ENCODE assay signal across 31 cellular contexts in genomic region chr22:20995329-20996030, GRCh38. TPM values are rescaled to one million over a fixed set of nuclear protein-coding genes. Genes with fewer than 3 reads are reported as not detected.
"Had no signal": no experiment of that assay in that cellular context is flagged by ENCODE, and none has a peak within 500 bp of the region (broad histone marks: within the 10 kb centered on the region; RNA-seq: fewer than 3 reads in every experiment).

No MANE protein-coding gene starts in this region.

- H3K27ac ChIP-seq: breast epithelium, esophagus squamous epithelium, right atrium auricular region, spleen, thoracic aorta, VCaP had no signal

- H3K4me3 Mint-ChIP-seq: activated CD4-positive, alpha-beta T cell treated with anti-CD3 and anti-CD28 coated beads, Interleukin-2, amount 10 ng/mL, durations not matched to agents 7 days and 5 days; activated CD8-positive, alpha-beta T cell treated with anti-CD3 and anti-CD28 coated beads for 36 hours; activated naive CD4-positive, alpha-beta T cell treated with anti-CD3 and anti-CD28 coated beads, Interleukin-2, amount 50 U/mL, for 24 hours; activated T-helper 1 cell treated with anti-CD3 and anti-CD28 coated beads, Interleukin-12 subunit alpha, Interleukin-12 subunit beta, Interleukin-2, Interleukin-4 antibody, amounts not matched to agents 30 ng/mL and 10 ng/mL and 1 ng/mL, durations not matched to agents 14 hours and 24 hours and 36 hours; dendritic cell treated with granulocyte-macrophage colony-stimulating factor and Interleukin-4, amounts not matched to agents 40 ng/mL and 50 ng/mL, for 4 days; stimulated activated naive CD8-positive, alpha-beta T cell treated with anti-CD3 and anti-CD28 coated beads, Interleukin-15, Interleukin-2, amounts not matched to agents 100 ng/mL and 50 ng/mL, for 24 hours; T-helper 1 cell treated with Interleukin-12 subunit alpha and Interleukin-12 subunit beta and Interleukin-4 antibody, amounts not matched to agents 30 μg/mL and 1 μg/mL, for 36 hours had no signal

- DNase-seq: activated CD4-positive, alpha-beta T cell treated with anti-CD3 and anti-CD28 coated beads, Interleukin-2, amount 10 ng/mL, durations not matched to agents 7 days and 5 days; activated CD8-positive, alpha-beta T cell treated with anti-CD3 and anti-CD28 coated beads for 36 hours; activated effector memory CD4-positive, alpha-beta T cell treated with anti-CD3 and anti-CD28 coated beads, Interleukin-2, amount 50 U/mL, for 16 hours; central memory CD4-positive, alpha-beta T cell; effector CD4-positive, alpha-beta T cell; esophagus squamous epithelium; foreskin melanocyte; glutamatergic neuron; left colon; mammary epithelial cell; occipital lobe; SK-N-SH; spleen; stimulated activated CD4-positive, alpha-beta T cell treated with anti-CD3 and anti-CD28 coated beads, Interleukin-2, amount 100 ng/mL, for 48 hours; SW 1271; T-helper 9 cell; trophoblast cell had no signal

- H3K4me1 Mint-ChIP-seq: nephron had no signal

- H3K4me3 ChIP-seq: breast epithelium, esophagus squamous epithelium, right atrium auricular region, spleen, thoracic aorta had no signal

- ATAC-seq: activated CD8-positive, alpha-beta T cell treated with anti-CD3 and anti-CD28 coated beads for 36 hours; left colon had no signal

- H3K27me3 ChIP-seq: breast epithelium, esophagus squamous epithelium, right atrium auricular region, spleen had no signal

- H3K36me3 ChIP-seq: breast epithelium had no signal

- H3K9ac ChIP-seq: SK-N-SH had no signal

- FAIRE-seq: keratinocyte, TTC549, urothelium cell line had no signal

- H3K9me3 Mint-ChIP-seq: activated CD4-positive, alpha-beta T cell treated with anti-CD3 and anti-CD28 coated beads, Interleukin-2, amount 10 ng/mL, durations not matched to agents 7 days and 5 days; activated CD8-positive, alpha-beta T cell treated with anti-CD3 and anti-CD28 coated beads for 36 hours; activated naive CD4-positive, alpha-beta T cell treated with anti-CD3 and anti-CD28 coated beads, Interleukin-2, amount 50 U/mL, for 24 hours; activated T-helper 1 cell treated with anti-CD3 and anti-CD28 coated beads, Interleukin-12 subunit alpha, Interleukin-12 subunit beta, Interleukin-2, Interleukin-4 antibody, amounts not matched to agents 30 ng/mL and 10 ng/mL and 1 ng/mL, durations not matched to agents 14 hours and 24 hours and 36 hours; dendritic cell treated with granulocyte-macrophage colony-stimulating factor and Interleukin-4, amounts not matched to agents 40 ng/mL and 50 ng/mL, for 4 days; nephron; stimulated activated naive CD8-positive, alpha-beta T cell treated with anti-CD3 and anti-CD28 coated beads, Interleukin-15, Interleukin-2, amounts not matched to agents 100 ng/mL and 50 ng/mL, for 24 hours; T-helper 1 cell treated with Interleukin-12 subunit alpha and Interleukin-12 subunit beta and Interleukin-4 antibody, amounts not matched to agents 30 μg/mL and 1 μg/mL, for 36 hours had no signal

- H3K9me3 ChIP-seq: breast epithelium, esophagus squamous epithelium, right atrium auricular region, SK-N-SH, spleen, thoracic aorta had no signal

- H3K4me2 ChIP-seq: SK-N-SH had no signal

- H3K27ac Mint-ChIP-seq: activated CD4-positive, alpha-beta T cell treated with anti-CD3 and anti-CD28 coated beads, Interleukin-2, amount 10 ng/mL, durations not matched to agents 7 days and 5 days; activated CD8-positive, alpha-beta T cell treated with anti-CD3 and anti-CD28 coated beads for 36 hours; activated naive CD4-positive, alpha-beta T cell treated with anti-CD3 and anti-CD28 coated beads, Interleukin-2, amount 50 U/mL, for 24 hours; activated T-helper 1 cell treated with anti-CD3 and anti-CD28 coated beads, Interleukin-12 subunit alpha, Interleukin-12 subunit beta, Interleukin-2, Interleukin-4 antibody, amounts not matched to agents 30 ng/mL and 10 ng/mL and 1 ng/mL, durations not matched to agents 14 hours and 24 hours and 36 hours; dendritic cell treated with granulocyte-macrophage colony-stimulating factor and Interleukin-4, amounts not matched to agents 40 ng/mL and 50 ng/mL, for 4 days; nephron; stimulated activated naive CD8-positive, alpha-beta T cell treated with anti-CD3 and anti-CD28 coated beads, Interleukin-15, Interleukin-2, amounts not matched to agents 100 ng/mL and 50 ng/mL, for 24 hours; T-helper 1 cell treated with Interleukin-12 subunit alpha and Interleukin-12 subunit beta and Interleukin-4 antibody, amounts not matched to agents 30 μg/mL and 1 μg/mL, for 36 hours had no signal

- H3K27me3 Mint-ChIP-seq: activated CD4-positive, alpha-beta T cell treated with anti-CD3 and anti-CD28 coated beads, Interleukin-2, amount 10 ng/mL, durations not matched to agents 7 days and 5 days; activated CD8-positive, alpha-beta T cell treated with anti-CD3 and anti-CD28 coated beads for 36 hours; activated naive CD4-positive, alpha-beta T cell treated with anti-CD3 and anti-CD28 coated beads, Interleukin-2, amount 50 U/mL, for 24 hours; dendritic cell treated with granulocyte-macrophage colony-stimulating factor and Interleukin-4, amounts not matched to agents 40 ng/mL and 50 ng/mL, for 4 days; stimulated activated naive CD8-positive, alpha-beta T cell treated with anti-CD3 and anti-CD28 coated beads, Interleukin-15, Interleukin-2, amounts not matched to agents 100 ng/mL and 50 ng/mL, for 24 hours had no signal

RNA-seq across cellular contexts. Expression of gene P2RX6, which starts 19.5 kb away (rescaled TPM):
- total RNA-seq: occipital lobe had no signal

RNA-seq across cellular contexts. Expression of gene SLC7A4, which starts 36.9 kb away (rescaled TPM):
- total RNA-seq: activated CD8-positive, alpha-beta T cell treated with anti-CD3 and anti-CD28 coated beads for 36 hours; activated T-helper 1 cell treated with anti-CD3 and anti-CD28 coated beads, Interleukin-12 subunit alpha, Interleukin-12 subunit beta, Interleukin-2, Interleukin-4 antibody, amounts not matched to agents 30 ng/mL and 10 ng/mL and 1 ng/mL, durations not matched to agents 14 hours and 24 hours and 36 hours; pulmonary artery endothelial cell had no signal
